ENCODE assay signal across 13 cellular contexts in genomic region chr9:14250779-14251145, GRCh38.
DNase-seq lines count a peak whose midpoint lies in the region; ATAC-seq, FAIRE-seq and TF ChIP-seq lines count a peak whose summit lies in the region.
"Had no signal": no experiment of that assay in that cellular context is flagged by ENCODE, and none has a peak within 500 bp of the region (broad histone marks: within the 10 kb centered on the region; RNA-seq: fewer than 3 reads in every experiment).

No MANE protein-coding gene starts in this region.

- CTCF ChIA-PET in CD4-positive, alpha-beta T cell (lab: Charles Lee), result no interaction called here

- no peaks in the 10 kb centered on the region for H3K27me3 Mint-ChIP-seq in mesothelial cell of epicardium (ENCODE audit: low read depth)
- peaks cover 21% of the 10 kb centered on the region for H3K27me3 Mint-ChIP-seq in CD4-positive, alpha-beta T cell
- H3K27me3 Mint-ChIP-seq: IgD-negative memory B cell; natural killer cell treated with Interleukin-12 subunit alpha and Interleukin-12 subunit beta and Interleukin-15 and Interleukin-18, amount 100 ng/mL, for 72 hours had no signal

- peaks cover 78% of the 10 kb centered on the region for H3K4me1 Mint-ChIP-seq in mesothelial cell of epicardium
- no peaks in the 10 kb centered on the region for H3K4me1 Mint-ChIP-seq in CD4-positive, alpha-beta T cell (ENCODE audit: low read depth)
- H3K4me1 Mint-ChIP-seq: IgD-negative memory B cell had no signal

- no peak for TF ChIP-seq POLR2A in thyroid gland (IDR thresholded peaks at IDR 0.05)

- peaks cover 31% of the 10 kb centered on the region for H3K36me3 ChIP-seq in MG63
- H3K36me3 ChIP-seq in bronchial epithelial cell (ENCODE audit: control insufficient read depth, insufficient read depth, low read length), result peaks cover 2% of the 10 kb centered on the region
- H3K36me3 ChIP-seq in thyroid gland, result no peaks in the 10 kb centered on the region
- H3K36me3 ChIP-seq in mucosa of descending colon (ENCODE audit: low read depth), result no peaks in the 10 kb centered on the region
- H3K36me3 ChIP-seq: cardiac muscle cell had no signal

- POLR2A ChIA-PET in CD4-positive, alpha-beta T cell (lab: Charles Lee), result no interaction called here

- FAIRE-seq in bronchial epithelial cell (lab: Jason Lieb, UNC), result no peak

- H3K4me3 Mint-ChIP-seq in mesothelial cell of epicardium, result no peak overlapping the region
- no peak overlapping the region for H3K4me3 Mint-ChIP-seq in CD4-positive, alpha-beta T cell
- H3K4me3 Mint-ChIP-seq: activated naive CD8-positive, alpha-beta T cell; activated T-cell treated with anti-CD3 and anti-CD28 coated beads, Interleukin-2, amount 50 U/mL, for 4 hours; IgD-negative memory B cell; natural killer cell treated with Interleukin-12 subunit alpha and Interleukin-12 subunit beta and Interleukin-15 and Interleukin-18, amount 100 ng/mL, for 72 hours had no signal

- intact Hi-C loops in thyroid gland (cut with DNase I), result no loop called here
- intact Hi-C loops in CD4-positive, alpha-beta T cell (cut with DNase I, micrococcal nuclease), result no loop called here
- intact Hi-C loops in mucosa of descending colon (cut with DNase I, micrococcal nuclease), result no loop called here

- H3K9me3 ChIP-seq in MG63, result no peaks in the 10 kb centered on the region
- no peaks in the 10 kb centered on the region for H3K9me3 ChIP-seq in thyroid gland
- no peaks in the 10 kb centered on the region for H3K9me3 ChIP-seq in CD4-positive, alpha-beta T cell (ENCODE audit: control insufficient read depth, low read length)
- no peaks in the 10 kb centered on the region for H3K9me3 ChIP-seq in mucosa of descending colon

- TF ChIP-seq CTCF in bronchial epithelial cell (IDR thresholded peaks at IDR 0.05; ENCODE audit: insufficient read depth, low read length, severe bottlenecking), result no peak
- TF ChIP-seq CTCF in mesothelial cell of epicardium (IDR thresholded peaks at IDR 0.05; ENCODE audit: unreplicated experiment), result no peak
- TF ChIP-seq CTCF in thyroid gland (IDR thresholded peaks at IDR 0.05), result no peak
- no peak for TF ChIP-seq CTCF in CD4-positive, alpha-beta T cell (IDR thresholded peaks at IDR 0.05)
- TF ChIP-seq CTCF in mucosa of descending colon (IDR thresholded peaks at IDR 0.05), result no peak

- H3K4me1 ChIP-seq in thyroid gland (peaks cover 33 to 51% of the 10 kb centered on the region in 2 donors), mucosa of descending colon (ENCODE audit: low read depth) (peaks cover 19% of the 10 kb centered on the region)

- ATAC-seq in CD4-positive, alpha-beta T cell (ENCODE audit: poor library complexity), result no peak
- ATAC-seq in mucosa of descending colon, result no peak
- ATAC-seq: activated T-cell treated with anti-CD3 and anti-CD28 coated beads, Interleukin-2, amount 50 U/mL, for 4 hours; natural killer cell treated with Interleukin-12 subunit alpha and Interleukin-12 subunit beta and Interleukin-15 and Interleukin-18, amount 100 ng/mL, for 72 hours had no signal

- H3K27ac Mint-ChIP-seq in mesothelial cell of epicardium, result peak overlapping the region; percentile 95
- H3K27ac Mint-ChIP-seq in CD4-positive, alpha-beta T cell, result no peak overlapping the region
- H3K27ac Mint-ChIP-seq: activated naive CD8-positive, alpha-beta T cell; IgD-negative memory B cell; natural killer cell treated with Interleukin-12 subunit alpha and Interleukin-12 subunit beta and Interleukin-15 and Interleukin-18, amount 100 ng/mL, for 72 hours had no signal

- WGBS in thyroid gland, 2 donors, result 55 to 58% methylated on average over 1 of the region's 1 CpG

- H3K27me3 ChIP-seq in MG63 (no peaks in the 10 kb centered on the region), bronchial epithelial cell (ENCODE audit: control insufficient read depth, insufficient read depth, low read length) (no peaks in the 10 kb centered on the region), thyroid gland (no peaks in the 10 kb centered on the region)
- peaks cover 5% of the 10 kb centered on the region for H3K27me3 ChIP-seq in CD4-positive, alpha-beta T cell (ENCODE audit: control insufficient read depth, insufficient read depth, low read length)
- H3K27me3 ChIP-seq: cardiac muscle cell had no signal

- peaks cover 13% of the 10 kb centered on the region for H3K36me3 Mint-ChIP-seq in mesothelial cell of epicardium
- H3K36me3 Mint-ChIP-seq in CD4-positive, alpha-beta T cell (ENCODE audit: low read depth), result no peaks in the 10 kb centered on the region
- H3K36me3 Mint-ChIP-seq: activated naive CD8-positive, alpha-beta T cell; IgD-negative memory B cell; natural killer cell treated with Interleukin-12 subunit alpha and Interleukin-12 subunit beta and Interleukin-15 and Interleukin-18, amount 100 ng/mL, for 72 hours had no signal

- H3K9me3 Mint-ChIP-seq in mesothelial cell of epicardium, result no peaks in the 10 kb centered on the region
- no peaks in the 10 kb centered on the region for H3K9me3 Mint-ChIP-seq in CD4-positive, alpha-beta T cell
- H3K9me3 Mint-ChIP-seq: activated T-cell treated with anti-CD3 and anti-CD28 coated beads, Interleukin-2, amount 50 U/mL, for 4 hours; IgD-negative memory B cell had no signal

- H3K27ac ChIP-seq in thyroid gland, result peak overlapping the region; percentile 45 to 93 (median 88)
- no peak overlapping the region for H3K27ac ChIP-seq in CD4-positive, alpha-beta T cell (ENCODE audit: low read depth, low read length)
- H3K27ac ChIP-seq: cardiac muscle cell had no signal

- H3K4me3 ChIP-seq in MG63 (peak overlapping the region; percentile 0; the same call in 1 of the 2 replicates), bronchial epithelial cell (ENCODE audit: low read depth, low read length) (no peak overlapping the region), thyroid gland (replicated peaks in 1 of 3) (no peak overlapping the region), mucosa of descending colon (no peak overlapping the region)
- H3K4me3 ChIP-seq: cardiac muscle cell had no signal

- DNase-seq in MG63 (no peak), bronchial epithelial cell (ENCODE audit: low read depth) (peak; percentile 47), mesothelial cell of epicardium (ENCODE audit: low spot score in 2 of 2, unreplicated experiment in 2 of 2) (no peak), thyroid gland (no peak), NCI-H774 (lab: John Stamatoyannopoulos, UW) (no peak), mucosa of descending colon (no peak)
- no peak for DNase-seq in CD4-positive, alpha-beta T cell
- DNase-seq: activated CD4-positive, alpha-beta T cell treated with anti-CD3 and anti-CD28 coated beads, Interleukin-2, amount 50 U/mL, for 48 hours; activated T-cell treated with anti-CD3 and anti-CD28 coated beads, Interleukin-2, amount 50 U/mL, for 4 hours had no signal
